In genomic region chr18:53534695-53535094, GRCh38 we compare ENCODE assay signal across 21 cellular contexts.
DNase-seq lines count a peak whose midpoint lies in the region; ATAC-seq and TF ChIP-seq lines count a peak whose summit lies in the region.
"Had no signal": no experiment of that assay in that cellular context is flagged by ENCODE, and none has a peak within 500 bp of the region (broad histone marks: within the 10 kb centered on the region; RNA-seq: fewer than 3 reads in every experiment).

No MANE protein-coding gene starts in this region.

- no peaks in the 10 kb centered on the region for H3K36me3 ChIP-seq in left ventricle myocardium inferior
- no peaks in the 10 kb centered on the region for H3K36me3 ChIP-seq in tibial nerve
- H3K36me3 ChIP-seq: cardiac muscle cell, SJCRH30, tibial artery had no signal

- no peaks in the 10 kb centered on the region for H3K27me3 ChIP-seq in left ventricle myocardium inferior (ENCODE audit: low read depth)
- H3K27me3 ChIP-seq in tibial nerve = no peaks in the 10 kb centered on the region
- H3K27me3 ChIP-seq: cardiac muscle cell, SJCRH30, tibial artery had no signal

- peak in 42 of 61 donors; percentile 3 to 72 (median 26) for DNase-seq in caudate nucleus (lab: John Stamatoyannopoulos, UW)
- DNase-seq in left ventricle myocardium inferior = peak; percentile 43
- DNase-seq in middle frontal gyrus (ENCODE audit: extremely low spot score, low spot score) = peak; percentile 60
- DNase-seq in tibial nerve (ENCODE audit: low spot score in 2 of 2) = peak; percentile 66 to 84
- DNase-seq in cerebellar nuclear complex (lab: John Stamatoyannopoulos, UW) = no peak
- DNase-seq: activated CD4-positive, alpha-beta T cell treated with anti-CD3 and anti-CD28 coated beads, Interleukin-2, amount 50 U/mL, for 1 hour; activated CD8-positive, alpha-beta memory T cell treated with anti-CD3 and anti-CD28 coated beads, Interleukin-2, amount 50 U/mL, for 48 hours; activated effector memory CD4-positive, alpha-beta T cell treated with anti-CD3 and anti-CD28 coated beads, Interleukin-2, amount 50 U/mL, for 16 hours; AML-193; Calu3; NCI-H226; NCI-H82; PC-3; SJCRH30; T-helper 17 cell had no signal

- H3K4me1 ChIP-seq in left ventricle myocardium inferior = peaks cover 5% of the 10 kb centered on the region
- peaks cover 0 to 17% (median 7%) of the 10 kb centered on the region in 4 donors for H3K4me1 ChIP-seq in tibial nerve
- H3K4me1 ChIP-seq: SJCRH30, tibial artery had no signal

- TF ChIP-seq POLR2A in tibial nerve (IDR thresholded peaks at IDR 0.05) = no peak

- TF ChIP-seq EP300 in tibial nerve (IDR thresholded peaks at IDR 0.05) = peak in 1 of 2 donors; percentile 58

- H3K4me3 ChIP-seq in left ventricle myocardium inferior = no peak overlapping the region
- no peak overlapping the region for H3K4me3 ChIP-seq in tibial nerve
- H3K4me3 ChIP-seq: cardiac muscle cell, SJCRH30, tibial artery had no signal

- WGBS in tibial nerve, 2 donors = 23 to 25% methylated on average over 3 of the region's 3 CpGs

- no peak for TF ChIP-seq CTCF in left ventricle myocardium inferior (IDR thresholded peaks at IDR 0.05; ENCODE audit: borderline replicate concordance)
- TF ChIP-seq CTCF in tibial nerve (IDR thresholded peaks at IDR 0.05) = no peak

- intact Hi-C loops in left ventricle myocardium inferior (cut with micrococcal nuclease) = no loop called here

- H3K27ac ChIP-seq in caudate nucleus (ENCODE audit: low read depth, low read length) = peak overlapping the region; percentile 87
- no peak overlapping the region for H3K27ac ChIP-seq in left ventricle myocardium inferior (replicated peaks)
- H3K27ac ChIP-seq in tibial nerve = no peak overlapping the region
- H3K27ac ChIP-seq: cardiac muscle cell, SJCRH30, tibial artery, VCaP had no signal

- ATAC-seq in HG03280 (IDR thresholded peaks at IDR 0.05; ENCODE audit: unreplicated experiment) (no peak), GM21515 (IDR thresholded peaks at IDR 0.05; ENCODE audit: unreplicated experiment) (no peak)
- ATAC-seq: esophagus mucosa, PC-3, T-helper 17 cell had no signal

- H3K9me3 ChIP-seq in left ventricle myocardium inferior (replicated peaks) (no peaks in the 10 kb centered on the region), tibial nerve (no peaks in the 10 kb centered on the region)
- H3K9me3 ChIP-seq: SJCRH30, tibial artery had no signal

Comparison
In these comparisons a context has a peak if more than half of its experiments do, and no peak if none do; other contexts are left out.
1. DNase-seq: peak in caudate nucleus (42 of 61), left ventricle myocardium inferior (single experiment), middle frontal gyrus (single experiment) and tibial nerve (2 of 2); none in cerebellar nuclear complex (0 of 2).